Comparison of ENCODE assay signal across 17 cellular contexts in the genomic region with DNA sequence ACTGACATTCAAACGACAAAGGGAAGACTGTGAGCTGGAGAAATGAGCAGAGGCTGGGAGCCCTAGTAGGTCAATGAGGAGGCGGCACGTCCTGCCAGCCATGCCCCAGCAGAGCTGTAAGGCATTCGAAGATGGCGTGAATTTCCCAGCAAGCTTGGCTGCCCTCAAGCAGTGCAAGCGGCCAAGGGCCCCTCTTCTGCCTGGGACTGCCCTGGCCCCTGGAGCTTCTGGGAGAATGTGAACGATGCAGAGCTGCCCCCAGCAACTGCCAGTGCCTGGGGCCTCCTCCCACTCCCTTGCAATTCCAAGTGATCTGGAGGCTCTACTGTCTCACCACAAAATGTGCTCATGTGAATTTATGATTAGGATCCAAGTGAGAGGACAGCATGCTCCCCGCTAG. TPM values are rescaled to one million over a fixed set of nuclear protein-coding genes. Genes with fewer than 3 reads are reported as not detected.
DNase-seq lines count a peak whose midpoint lies in the region; ATAC-seq and TF ChIP-seq lines count a peak whose summit lies in the region.
"Had no signal": no experiment of that assay in that cellular context is flagged by ENCODE, and none has a peak within 500 bp of the region (broad histone marks: within the 10 kb centered on the region; RNA-seq: fewer than 3 reads in every experiment).

No MANE protein-coding gene starts in this region.

- H3K27ac Mint-ChIP-seq in HFFc6 (peak overlapping the region; percentile 97), brain (peak overlapping the region in 4 of 5 experiments; percentile 42 to 85 (median 80))
- H3K27ac Mint-ChIP-seq: activated naive CD4-positive, alpha-beta T cell treated with anti-CD3 and anti-CD28 coated beads, Interleukin-2, amount 10 ng/mL, durations not matched to agents 7 days and 5 days; neural progenitor cell had no signal

- H3K4me1 ChIP-seq in mesenchymal stem cell (ENCODE audit: control insufficient read depth, insufficient read depth, low read depth, low read length) (peaks cover 27% of the 10 kb centered on the region), tibial nerve (peaks cover 0 to 95% (median 44%) of the 10 kb centered on the region in 4 donors)

- H4K8ac ChIP-seq in mesenchymal stem cell (ENCODE audit: low read length): no peak overlapping the region

- H3K4me3 Mint-ChIP-seq in HFFc6: no peak overlapping the region
- H3K4me3 Mint-ChIP-seq in brain: peak overlapping the region in 1 of 5 experiments; percentile 15
- H3K4me3 Mint-ChIP-seq: activated naive CD4-positive, alpha-beta T cell treated with anti-CD3 and anti-CD28 coated beads, Interleukin-2, amount 10 ng/mL, durations not matched to agents 7 days and 5 days; B cell; neural progenitor cell had no signal

- H3K79me1 ChIP-seq in mesenchymal stem cell (replicated peaks; ENCODE audit: low read length, poor library complexity, severe bottlenecking): peaks cover 41% of the 10 kb centered on the region

- no peak for TF ChIP-seq POLR2A in tibial nerve (IDR thresholded peaks at IDR 0.05)

- H3K36me3 ChIP-seq in mesenchymal stem cell (ENCODE audit: control insufficient read depth in 1 of 2, insufficient read depth in 2 of 2, low read depth in 1 of 2, low read length in 2 of 2): peaks cover 28% of the 10 kb centered on the region in 2 experiments
- H3K36me3 ChIP-seq in tibial nerve: peaks cover 0 to 29% (median 0%) of the 10 kb centered on the region in 3 donors
- H3K36me3 ChIP-seq: neural progenitor cell had no signal

- H3K4me1 Mint-ChIP-seq in HFFc6 (ENCODE audit: low read depth) (peaks cover 58% of the 10 kb centered on the region), brain (peaks cover 52% of the 10 kb centered on the region)

- WGBS in mesenchymal stem cell: 86% methylated on average over 8 of the region's 8 CpGs
- 35 to 41% methylated on average over 8 of the region's 8 CpGs for WGBS in tibial nerve, 2 donors

- no peak for TF ChIP-seq CTCF in HFFc6 (IDR thresholded peaks at IDR 0.05)
- TF ChIP-seq CTCF in brain (conservative IDR thresholded peaks at IDR 0.05): no peak
- peak in 1 of 5 experiments; percentile 8 for TF ChIP-seq CTCF in tibial nerve (IDR thresholded peaks at IDR 0.05)

- H2BK12ac ChIP-seq in mesenchymal stem cell (ENCODE audit: low read length in 2 of 2): no peak overlapping the region

- H2AK5ac ChIP-seq in mesenchymal stem cell (ENCODE audit: low read length, severe bottlenecking): peak overlapping the region; percentile 37

- no peak overlapping the region for H3K4ac ChIP-seq in mesenchymal stem cell (ENCODE audit: low read depth in 1 of 2, low read length in 2 of 2)

- H3K9ac ChIP-seq in mesenchymal stem cell (ENCODE audit: low read length): peak overlapping the region; percentile 86
- H3K9ac ChIP-seq: KMS-11, neural progenitor cell had no signal

- DNase-seq in HFFc6 (no peak), mesenchymal stem cell (no peak), tibial nerve (ENCODE audit: low spot score in 2 of 2) (no peak), NCI-H226 (no peak)
- DNase-seq: activated CD4-positive, alpha-beta T cell treated with anti-CD3 and anti-CD28 coated beads for 4 hours; activated naive CD4-positive, alpha-beta T cell treated with anti-CD3 and anti-CD28 coated beads, Interleukin-2, amount 10 ng/mL, durations not matched to agents 7 days and 5 days; NCI-H1048; NCI-H774; Peyer's patch; stimulated activated CD4-positive, alpha-beta T cell treated with anti-CD3 and anti-CD28 coated beads, Interleukin-2, amount 100 ng/mL, for 48 hours had no signal

- no peak for ATAC-seq in HG02938 (IDR thresholded peaks at IDR 0.05; ENCODE audit: unreplicated experiment)
- ATAC-seq in GM21447 (IDR thresholded peaks at IDR 0.05; ENCODE audit: unreplicated experiment): no peak
- ATAC-seq: esophagus mucosa had no signal

- no peak overlapping the region for H2BK5ac ChIP-seq in mesenchymal stem cell (ENCODE audit: low read depth, low read length, poor library complexity, severe bottlenecking)

- no peak overlapping the region for H2BK120ac ChIP-seq in mesenchymal stem cell (ENCODE audit: low read depth, low read length)

- H3K4me3 ChIP-seq in mesenchymal stem cell (ENCODE audit: insufficient read depth in 1 of 2, low read depth in 1 of 2, low read length in 2 of 2): no peak overlapping the region
- H3K4me3 ChIP-seq in tibial nerve: no peak overlapping the region
- H3K4me3 ChIP-seq: neural progenitor cell, Peyer's patch had no signal

- no peak overlapping the region for H3K4me2 ChIP-seq in mesenchymal stem cell (ENCODE audit: low read length, poor library complexity, severe bottlenecking)
- H3K4me2 ChIP-seq: KMS-11, neural progenitor cell had no signal

- no peak overlapping the region for H3K27ac ChIP-seq in mesenchymal stem cell (ENCODE audit: low read length, poor library complexity, severe bottlenecking)
- H3K27ac ChIP-seq in tibial nerve: peak overlapping the region; percentile 56 to 96 (median 82)
- H3K27ac ChIP-seq: KMS-11, neural progenitor cell had no signal

- H3K36me3 Mint-ChIP-seq in HFFc6 (ENCODE audit: low read depth) (peaks cover 20% of the 10 kb centered on the region), brain (peaks cover 15% of the 10 kb centered on the region)
- H3K36me3 Mint-ChIP-seq: activated naive CD4-positive, alpha-beta T cell treated with anti-CD3 and anti-CD28 coated beads, Interleukin-2, amount 10 ng/mL, durations not matched to agents 7 days and 5 days had no signal

- no peak overlapping the region for H3K18ac ChIP-seq in mesenchymal stem cell (ENCODE audit: low read depth in 1 of 2, low read length in 2 of 2)

- H2AFZ ChIP-seq in mesenchymal stem cell (ENCODE audit: low read depth, low read length): no peak overlapping the region
- H2AFZ ChIP-seq: neural progenitor cell had no signal

- peak overlapping the region; percentile 40 for H4K91ac ChIP-seq in mesenchymal stem cell (ENCODE audit: low read length)

- no peak overlapping the region for H3K14ac ChIP-seq in mesenchymal stem cell (ENCODE audit: low read length in 2 of 2)

- H3K27me3 Mint-ChIP-seq in HFFc6 (ENCODE audit: insufficient read depth) (no peaks in the 10 kb centered on the region; the same call in 1 of the 2 replicates), brain (no peaks in the 10 kb centered on the region)
- H3K27me3 Mint-ChIP-seq: B cell had no signal

- H3K27me3 ChIP-seq in mesenchymal stem cell (ENCODE audit: control insufficient read depth in 1 of 2, insufficient read depth in 1 of 2, low read length in 2 of 2) (no peaks in the 10 kb centered on the region), tibial nerve (no peaks in the 10 kb centered on the region)
- H3K27me3 ChIP-seq: Peyer's patch had no signal

- H3K23ac ChIP-seq in mesenchymal stem cell (ENCODE audit: low read length in 2 of 2): no peak overlapping the region

- TF ChIP-seq EP300 in tibial nerve (IDR thresholded peaks at IDR 0.05): peak in 1 of 2 donors; percentile 60

- H2BK15ac ChIP-seq in mesenchymal stem cell (ENCODE audit: low read depth, poor library complexity, severe bottlenecking): no peak overlapping the region

- H3K9me3 ChIP-seq in mesenchymal stem cell (ENCODE audit: control insufficient read depth, low read length) (no peaks in the 10 kb centered on the region), tibial nerve (no peaks in the 10 kb centered on the region)
- H3K9me3 ChIP-seq: Peyer's patch had no signal

- H3K9me3 Mint-ChIP-seq in HFFc6: no peaks in the 10 kb centered on the region
- H3K9me3 Mint-ChIP-seq in brain: no peaks in the 10 kb centered on the region
- H3K9me3 Mint-ChIP-seq: activated naive CD4-positive, alpha-beta T cell treated with anti-CD3 and anti-CD28 coated beads, Interleukin-2, amount 10 ng/mL, durations not matched to agents 7 days and 5 days; neural progenitor cell had no signal

RNA-seq across cellular contexts. Expression of gene PPM1F, which starts 4.3 kb away (rescaled TPM):
- total RNA-seq in HFFc6 (2021; fragmentation: NEBNext Ultra II Directional; extraction: Animal tissue kit (Norgen Biotek cat#: 25700)): 10 to 100 TPM; 56.1 to 65.3 (median 60.6) TPM
- polyA plus RNA-seq in brain (ENCODE audit: insufficient read depth, low read depth, low replicate concordance): 9.3 TPM
- polyA plus RNA-seq in mesenchymal stem cell (2013, experiment 1 of 2): 19.5 TPM
- 21.1 TPM for polyA plus RNA-seq in mesenchymal stem cell (2013, experiment 2 of 2)
- total RNA-seq in tibial nerve: 10 to 100 TPM; 59.4 to 78.3 (median 67.2) TPM

RNA-seq across cellular contexts. Expression of gene TOP3B, which starts 34.2 kb away (rescaled TPM):
- 10 to 100 TPM; 13.8 to 17.1 (median 15.2) TPM for total RNA-seq in HFFc6 (2021; fragmentation: NEBNext Ultra II Directional; extraction: Animal tissue kit (Norgen Biotek cat#: 25700))
- 9.0 TPM for polyA plus RNA-seq in brain (ENCODE audit: insufficient read depth, low read depth, low replicate concordance)
- polyA plus RNA-seq in mesenchymal stem cell (2013, experiment 1 of 2): 12.1 TPM
- 11.4 TPM for polyA plus RNA-seq in mesenchymal stem cell (2013, experiment 2 of 2)
- total RNA-seq in tibial nerve: 10 to 100 TPM; 24.3 to 68.1 (median 48.4) TPM
